2 cellular contexts compared by ENCODE assay signal in the genomic region with DNA sequence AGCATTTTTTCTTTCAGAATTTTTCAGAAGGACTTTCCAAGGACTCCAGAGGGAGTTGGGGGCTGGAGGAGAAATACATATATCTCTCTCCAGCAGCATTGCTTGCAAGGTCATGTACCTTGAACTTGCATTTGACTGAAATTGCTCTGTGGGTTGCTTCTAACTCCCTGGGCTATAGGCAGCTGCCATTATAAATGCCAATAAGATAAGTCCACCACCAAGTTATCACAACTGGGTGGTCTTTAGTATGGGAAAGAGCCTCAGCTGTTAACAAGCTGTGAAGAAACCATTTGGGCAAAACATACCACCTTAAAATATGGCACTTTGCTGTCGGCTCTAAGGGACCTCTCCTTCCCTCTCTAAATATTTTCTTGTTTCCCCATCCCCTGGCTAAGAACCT.
TF ChIP-seq lines count a peak whose summit lies in the region.

No MANE protein-coding gene starts in this region.

TF ChIP-seq in GM23338, 12 proteins besides CTCF, POLR2A, EP300 and RAD21:
- TF ChIP-seq STAT1 (IDR thresholded peaks at IDR 0.05; ENCODE audit: unreplicated experiment) (no peak), ZNF462 (CRISPR knock-in tag; IDR thresholded peaks at IDR 0.05) (no peak), ZNF114 (CRISPR knock-in tag; IDR thresholded peaks at IDR 0.05) (no peak), ZNF331 (CRISPR knock-in tag; IDR thresholded peaks at IDR 0.05; ENCODE audit: low read depth) (no peak), POLR2AphosphoS5 (IDR thresholded peaks at IDR 0.05; ENCODE audit: low read depth) (no peak), CREB1 (CRISPR knock-in tag; IDR thresholded peaks at IDR 0.05; ENCODE audit: low read depth) (no peak), NANOG (IDR thresholded peaks at IDR 0.05; ENCODE audit: borderline replicate concordance) (no peak)
- TF ChIP-seq, protein P1, sequence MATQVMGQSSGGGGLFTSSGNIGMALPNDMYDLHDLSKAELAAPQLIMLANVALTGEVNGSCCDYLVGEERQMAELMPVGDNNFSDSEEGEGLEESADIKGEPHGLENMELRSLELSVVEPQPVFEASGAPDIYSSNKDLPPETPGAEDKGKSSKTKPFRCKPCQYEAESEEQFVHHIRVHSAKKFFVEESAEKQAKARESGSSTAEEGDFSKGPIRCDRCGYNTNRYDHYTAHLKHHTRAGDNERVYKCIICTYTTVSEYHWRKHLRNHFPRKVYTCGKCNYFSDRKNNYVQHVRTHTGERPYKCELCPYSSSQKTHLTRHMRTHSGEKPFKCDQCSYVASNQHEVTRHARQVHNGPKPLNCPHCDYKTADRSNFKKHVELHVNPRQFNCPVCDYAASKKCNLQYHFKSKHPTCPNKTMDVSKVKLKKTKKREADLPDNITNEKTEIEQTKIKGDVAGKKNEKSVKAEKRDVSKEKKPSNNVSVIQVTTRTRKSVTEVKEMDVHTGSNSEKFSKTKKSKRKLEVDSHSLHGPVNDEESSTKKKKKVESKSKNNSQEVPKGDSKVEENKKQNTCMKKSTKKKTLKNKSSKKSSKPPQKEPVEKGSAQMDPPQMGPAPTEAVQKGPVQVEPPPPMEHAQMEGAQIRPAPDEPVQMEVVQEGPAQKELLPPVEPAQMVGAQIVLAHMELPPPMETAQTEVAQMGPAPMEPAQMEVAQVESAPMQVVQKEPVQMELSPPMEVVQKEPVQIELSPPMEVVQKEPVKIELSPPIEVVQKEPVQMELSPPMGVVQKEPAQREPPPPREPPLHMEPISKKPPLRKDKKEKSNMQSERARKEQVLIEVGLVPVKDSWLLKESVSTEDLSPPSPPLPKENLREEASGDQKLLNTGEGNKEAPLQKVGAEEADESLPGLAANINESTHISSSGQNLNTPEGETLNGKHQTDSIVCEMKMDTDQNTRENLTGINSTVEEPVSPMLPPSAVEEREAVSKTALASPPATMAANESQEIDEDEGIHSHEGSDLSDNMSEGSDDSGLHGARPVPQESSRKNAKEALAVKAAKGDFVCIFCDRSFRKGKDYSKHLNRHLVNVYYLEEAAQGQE (IDR thresholded peaks at IDR 0.05; ENCODE audit: unreplicated experiment) = no peak

TF ChIP-seq in K562, 482 proteins besides CTCF, POLR2A, EP300 and RAD21:
- TF ChIP-seq CBX5 (IDR thresholded peaks at IDR 0.05; ENCODE audit: borderline replicate concordance, low read depth) (no peak), POU5F1 (IDR thresholded peaks at IDR 0.05; ENCODE audit: borderline replicate concordance, low read depth, low read length, partially characterized antibody) (no peak), ZBTB5 (IDR thresholded peaks at IDR 0.05) (no peak), HCFC1 (IDR thresholded peaks at IDR 0.05; ENCODE audit: low read depth, low read length) (no peak), TBP (optimal IDR thresholded peaks at IDR 0.05; ENCODE audit: low read depth, low read length) (no peak), ZNF717 (CRISPR knock-in tag; IDR thresholded peaks at IDR 0.05) (no peak), ZBTB43 (CRISPR knock-in tag; IDR thresholded peaks at IDR 0.05) (no peak), POLR2AphosphoS2 (IDR thresholded peaks at IDR 0.05; ENCODE audit: low read length) (no peak), DNMT1 (IDR thresholded peaks at IDR 0.05) (no peak), TAL1 (IDR thresholded peaks at IDR 0.05) (no peak), KDM4B (IDR thresholded peaks at IDR 0.05; ENCODE audit: borderline replicate concordance in 2 of 2, low read depth in 1 of 2) (no peak), IRF2 (CRISPR knock-in tag; IDR thresholded peaks at IDR 0.05) (no peak)
- TF ChIP-seq, protein P2, sequence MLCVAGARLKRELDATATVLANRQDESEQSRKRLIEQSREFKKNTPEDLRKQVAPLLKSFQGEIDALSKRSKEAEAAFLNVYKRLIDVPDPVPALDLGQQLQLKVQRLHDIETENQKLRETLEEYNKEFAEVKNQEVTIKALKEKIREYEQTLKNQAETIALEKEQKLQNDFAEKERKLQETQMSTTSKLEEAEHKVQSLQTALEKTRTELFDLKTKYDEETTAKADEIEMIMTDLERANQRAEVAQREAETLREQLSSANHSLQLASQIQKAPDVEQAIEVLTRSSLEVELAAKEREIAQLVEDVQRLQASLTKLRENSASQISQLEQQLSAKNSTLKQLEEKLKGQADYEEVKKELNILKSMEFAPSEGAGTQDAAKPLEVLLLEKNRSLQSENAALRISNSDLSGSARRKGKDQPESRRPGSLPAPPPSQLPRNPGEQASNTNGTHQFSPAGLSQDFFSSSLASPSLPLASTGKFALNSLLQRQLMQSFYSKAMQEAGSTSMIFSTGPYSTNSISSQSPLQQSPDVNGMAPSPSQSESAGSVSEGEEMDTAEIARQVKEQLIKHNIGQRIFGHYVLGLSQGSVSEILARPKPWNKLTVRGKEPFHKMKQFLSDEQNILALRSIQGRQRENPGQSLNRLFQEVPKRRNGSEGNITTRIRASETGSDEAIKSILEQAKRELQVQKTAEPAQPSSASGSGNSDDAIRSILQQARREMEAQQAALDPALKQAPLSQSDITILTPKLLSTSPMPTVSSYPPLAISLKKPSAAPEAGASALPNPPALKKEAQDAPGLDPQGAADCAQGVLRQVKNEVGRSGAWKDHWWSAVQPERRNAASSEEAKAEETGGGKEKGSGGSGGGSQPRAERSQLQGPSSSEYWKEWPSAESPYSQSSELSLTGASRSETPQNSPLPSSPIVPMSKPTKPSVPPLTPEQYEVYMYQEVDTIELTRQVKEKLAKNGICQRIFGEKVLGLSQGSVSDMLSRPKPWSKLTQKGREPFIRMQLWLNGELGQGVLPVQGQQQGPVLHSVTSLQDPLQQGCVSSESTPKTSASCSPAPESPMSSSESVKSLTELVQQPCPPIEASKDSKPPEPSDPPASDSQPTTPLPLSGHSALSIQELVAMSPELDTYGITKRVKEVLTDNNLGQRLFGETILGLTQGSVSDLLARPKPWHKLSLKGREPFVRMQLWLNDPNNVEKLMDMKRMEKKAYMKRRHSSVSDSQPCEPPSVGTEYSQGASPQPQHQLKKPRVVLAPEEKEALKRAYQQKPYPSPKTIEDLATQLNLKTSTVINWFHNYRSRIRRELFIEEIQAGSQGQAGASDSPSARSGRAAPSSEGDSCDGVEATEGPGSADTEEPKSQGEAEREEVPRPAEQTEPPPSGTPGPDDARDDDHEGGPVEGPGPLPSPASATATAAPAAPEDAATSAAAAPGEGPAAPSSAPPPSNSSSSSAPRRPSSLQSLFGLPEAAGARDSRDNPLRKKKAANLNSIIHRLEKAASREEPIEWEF (CRISPR knock-in tag; IDR thresholded peaks at IDR 0.05) = no peak
- TF ChIP-seq, protein P3, sequence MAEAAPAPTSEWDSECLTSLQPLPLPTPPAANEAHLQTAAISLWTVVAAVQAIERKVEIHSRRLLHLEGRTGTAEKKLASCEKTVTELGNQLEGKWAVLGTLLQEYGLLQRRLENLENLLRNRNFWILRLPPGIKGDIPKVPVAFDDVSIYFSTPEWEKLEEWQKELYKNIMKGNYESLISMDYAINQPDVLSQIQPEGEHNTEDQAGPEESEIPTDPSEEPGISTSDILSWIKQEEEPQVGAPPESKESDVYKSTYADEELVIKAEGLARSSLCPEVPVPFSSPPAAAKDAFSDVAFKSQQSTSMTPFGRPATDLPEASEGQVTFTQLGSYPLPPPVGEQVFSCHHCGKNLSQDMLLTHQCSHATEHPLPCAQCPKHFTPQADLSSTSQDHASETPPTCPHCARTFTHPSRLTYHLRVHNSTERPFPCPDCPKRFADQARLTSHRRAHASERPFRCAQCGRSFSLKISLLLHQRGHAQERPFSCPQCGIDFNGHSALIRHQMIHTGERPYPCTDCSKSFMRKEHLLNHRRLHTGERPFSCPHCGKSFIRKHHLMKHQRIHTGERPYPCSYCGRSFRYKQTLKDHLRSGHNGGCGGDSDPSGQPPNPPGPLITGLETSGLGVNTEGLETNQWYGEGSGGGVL (CRISPR knock-in tag; IDR thresholded peaks at IDR 0.05) = no peak
